ENCODE assay signal across 9 cellular contexts in genomic region chrX:23732704-23733103, GRCh38. TPM values are rescaled to one million over a fixed set of nuclear protein-coding genes. Genes with fewer than 3 reads are reported as not detected.
DNase-seq lines count a peak whose midpoint lies in the region; ATAC-seq and TF ChIP-seq lines count a peak whose summit lies in the region.
"Had no signal": no experiment of that assay in that cellular context is flagged by ENCODE, and none has a peak within 500 bp of the region (broad histone marks: within the 10 kb centered on the region; RNA-seq: fewer than 3 reads in every experiment).

No MANE protein-coding gene starts in this region.

- H3K4me3 ChIP-seq in BLaER1 treated with 17β-estradiol and CSF1 and Interleukin-3, amounts not matched to agents 10 nM and 100 nM: no peak overlapping the region
- no peak overlapping the region for H3K4me3 ChIP-seq in NB4 (ENCODE audit: low read depth, low read length)
- H3K4me3 ChIP-seq: SJSA1 had no signal

- peaks cover 6% of the 10 kb centered on the region for H3K9me3 Mint-ChIP-seq in mesothelial cell of epicardium

- no peak overlapping the region for H3K4me3 Mint-ChIP-seq in mesothelial cell of epicardium

- H3K9ac ChIP-seq in BLaER1 treated with 17β-estradiol and CSF1 and Interleukin-3, amounts not matched to agents 10 nM and 100 nM: no peak overlapping the region; a peak in 2 of 22 replicates

- peak overlapping the region in 8 of 11 experiments; percentile 2 to 53 (median 25); a peak in 14 of 22 replicates for H3K4me2 ChIP-seq in BLaER1 treated with 17β-estradiol and CSF1 and Interleukin-3, amounts not matched to agents 10 nM and 100 nM

- H3K4me1 Mint-ChIP-seq in mesothelial cell of epicardium: peaks cover 4% of the 10 kb centered on the region

- peak overlapping the region in 5 of 11 experiments; percentile 8 to 65 (median 41); a peak in 9 of 22 replicates for H3K27ac ChIP-seq in BLaER1 treated with 17β-estradiol and CSF1 and Interleukin-3, amounts not matched to agents 10 nM and 100 nM
- H3K27ac ChIP-seq: SJSA1 had no signal

- no peaks in the 10 kb centered on the region for H3K9me3 ChIP-seq in BLaER1 treated with 17β-estradiol and CSF1 and Interleukin-3, amounts not matched to agents 10 nM and 100 nM (replicated peaks in 1 of 11)
- H3K9me3 ChIP-seq: SJSA1 had no signal

- no peaks in the 10 kb centered on the region for H3K27me3 ChIP-seq in BLaER1 treated with 17β-estradiol and CSF1 and Interleukin-3, amounts not matched to agents 10 nM and 100 nM
- H3K27me3 ChIP-seq: SJSA1 had no signal

- H3K27ac Mint-ChIP-seq in mesothelial cell of epicardium: no peak overlapping the region

- peak; percentile 23 for DNase-seq in NB4 (ENCODE audit: low read depth)
- no peak for DNase-seq in mesothelial cell of epicardium (ENCODE audit: low spot score in 2 of 2, unreplicated experiment in 2 of 2)
- DNase-seq in 8988T: no peak
- no peak for DNase-seq in NCI-H2171 (lab: John Stamatoyannopoulos, UW)

- peaks cover 17% of the 10 kb centered on the region for H3K36me3 Mint-ChIP-seq in mesothelial cell of epicardium

- H3K4me1 ChIP-seq in BLaER1 treated with 17β-estradiol and CSF1 and Interleukin-3, amounts not matched to agents 10 nM and 100 nM: peaks cover 0 to 22% (median 6%) of the 10 kb centered on the region in 10 experiments; a peak in 9 of 20 replicates
- H3K4me1 ChIP-seq: SJSA1 had no signal

- TF ChIP-seq POLR2A in NB4 (IDR thresholded peaks at IDR 0.05; ENCODE audit: extremely low read depth, insufficient read length): no peak

- no peaks in the 10 kb centered on the region for H3K27me3 Mint-ChIP-seq in mesothelial cell of epicardium (ENCODE audit: low read depth)

- peaks cover 0 to 68% (median 4%) of the 10 kb centered on the region in 11 experiments; a peak in 10 of 22 replicates for H3K36me3 ChIP-seq in BLaER1 treated with 17β-estradiol and CSF1 and Interleukin-3, amounts not matched to agents 10 nM and 100 nM

- ATAC-seq in GM18909 (IDR thresholded peaks at IDR 0.05; ENCODE audit: poor library complexity, unreplicated experiment): peak; percentile 89
- peak; percentile 73 for ATAC-seq in HG02852 (IDR thresholded peaks at IDR 0.05; ENCODE audit: unreplicated experiment)
- no peak for ATAC-seq in SK-N-SH treated with all-trans-retinoic acid at 6 μM for 48 hours

- TF ChIP-seq CTCF in NB4 (IDR thresholded peaks at IDR 0.05; ENCODE audit: low read depth, low read length) (no peak), mesothelial cell of epicardium (IDR thresholded peaks at IDR 0.05; ENCODE audit: unreplicated experiment) (no peak)

- H4K20me1 ChIP-seq in BLaER1 treated with 17β-estradiol and CSF1 and Interleukin-3, amounts not matched to agents 10 nM and 100 nM: peaks cover 0 to 49% (median 0%) of the 10 kb centered on the region in 11 experiments; a peak in 6 of 22 replicates

TF ChIP-seq in SK-N-SH treated with all-trans-retinoic acid at 6 μM for 48 hours, 23 proteins besides CTCF, POLR2A, EP300 and RAD21:
- TF ChIP-seq ZFP3 (CRISPR knock-in tag; IDR thresholded peaks at IDR 0.05) (no peak), ZNF565 (CRISPR knock-in tag; conservative IDR thresholded peaks at IDR 0.05; ENCODE audit: low read depth) (no peak), TCF4 (CRISPR knock-in tag; IDR thresholded peaks at IDR 0.05; ENCODE audit: borderline replicate concordance) (no peak), ZC3H10 (CRISPR knock-in tag; IDR thresholded peaks at IDR 0.05) (no peak), BACH2 (CRISPR knock-in tag; IDR thresholded peaks at IDR 0.05; ENCODE audit: borderline replicate concordance) (no peak), ARNTL (CRISPR knock-in tag; IDR thresholded peaks at IDR 0.05; ENCODE audit: borderline replicate concordance, low read depth) (no peak), TOX (CRISPR knock-in tag; IDR thresholded peaks at IDR 0.05; ENCODE audit: borderline replicate concordance) (no peak), PPARA (CRISPR knock-in tag; IDR thresholded peaks at IDR 0.05; ENCODE audit: borderline replicate concordance) (no peak), CSRNP3 (CRISPR knock-in tag; IDR thresholded peaks at IDR 0.05) (no peak), RARB (CRISPR knock-in tag; IDR thresholded peaks at IDR 0.05) (no peak), CREB5 (CRISPR knock-in tag; IDR thresholded peaks at IDR 0.05; ENCODE audit: low read depth) (no peak), SNAI2 (CRISPR knock-in tag; IDR thresholded peaks at IDR 0.05) (no peak), TSHZ2 (CRISPR knock-in tag; IDR thresholded peaks at IDR 0.05) (no peak), POU6F1 (CRISPR knock-in tag; IDR thresholded peaks at IDR 0.05; ENCODE audit: borderline replicate concordance, low read depth) (no peak)
TF ChIP-seq in SK-N-SH treated with all-trans-retinoic acid at 6 μM for 48 hours: peak in this region for 0.

RNA-seq across cellular contexts. Expression of gene ACOT9, which starts 10.4 kb away (rescaled TPM):
- 29.0 to 32.7 TPM (median 32.5 TPM) in 3 replicates for total RNA-seq in mesothelial cell of epicardium

RNA-seq across cellular contexts. Expression of gene SAT1, which starts 50.3 kb away (rescaled TPM):
- 225 to 236 TPM (median 233 TPM) in 3 replicates for total RNA-seq in mesothelial cell of epicardium
